In the genomic region with DNA sequence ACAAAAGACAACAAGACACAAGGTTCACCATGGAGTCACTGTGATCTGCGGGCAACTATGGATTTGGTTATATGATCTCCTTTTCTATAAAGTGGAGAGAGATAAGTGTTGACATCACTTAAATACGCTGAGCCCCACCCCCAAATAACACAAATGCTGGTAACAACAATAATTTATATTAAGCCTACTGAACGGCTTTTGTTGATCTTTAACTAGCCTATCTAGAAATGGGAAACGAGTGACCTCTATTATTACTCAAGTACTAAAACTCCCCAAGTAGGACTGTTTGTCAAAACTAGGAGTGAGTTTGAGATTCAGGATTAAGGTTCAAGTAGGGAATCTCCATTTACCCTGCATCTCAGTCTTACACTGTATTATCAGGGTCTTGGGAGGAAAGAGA, we compare ENCODE assay signal across 13 cellular contexts. TPM values are rescaled to one million over a fixed set of nuclear protein-coding genes. Genes with fewer than 3 reads are reported as not detected.
DNase-seq lines count a peak whose midpoint lies in the region; ATAC-seq, FAIRE-seq and TF ChIP-seq lines count a peak whose summit lies in the region.
"Had no signal": no experiment of that assay in that cellular context is flagged by ENCODE, and none has a peak within 500 bp of the region (broad histone marks: within the 10 kb centered on the region; RNA-seq: fewer than 3 reads in every experiment).

No MANE protein-coding gene starts in this region.

- H3K27ac Mint-ChIP-seq in activated CD8-positive, alpha-beta T cell treated with anti-CD3 and anti-CD28 coated beads, Interleukin-2, amount 10 ng/mL, durations not matched to agents 7 days and 5 days, result no peak overlapping the region
- H3K27ac Mint-ChIP-seq: stimulated activated naive CD8-positive, alpha-beta T cell treated with anti-CD3 and anti-CD28 coated beads, Interleukin-15, Interleukin-2, amounts not matched to agents 100 ng/mL and 50 ng/mL, for 24 hours; T-helper 2 cell treated with Interferon-gamma antibody and Interleukin-4, amounts not matched to agents 5 μg/mL and 100 μg/mL, for 36 hours had no signal

- ATAC-seq in activated CD8-positive, alpha-beta T cell treated with anti-CD3 and anti-CD28 coated beads, Interleukin-2, amount 10 ng/mL, durations not matched to agents 7 days and 5 days, result no peak

- no peaks in the 10 kb centered on the region for H3K36me3 ChIP-seq in subcutaneous abdominal adipose tissue (ENCODE audit: control insufficient read depth in 5 of 5, insufficient read depth in 5 of 5, low read length in 5 of 5)

- peak overlapping the region in 1 of 5 donors; percentile 52 for H3K9ac ChIP-seq in subcutaneous abdominal adipose tissue (ENCODE audit: low read length in 5 of 5)

- H3K4me3 ChIP-seq in WI38 (ENCODE audit: low read depth, low read length) (peak overlapping the region; percentile 51), subcutaneous abdominal adipose tissue (ENCODE audit: low read depth in 1 of 5, low read length in 5 of 5) (peak overlapping the region in 1 of 5 donors; percentile 71)

- no peaks in the 10 kb centered on the region for H3K9me3 ChIP-seq in subcutaneous abdominal adipose tissue (ENCODE audit: control insufficient read depth in 5 of 5, low read length in 5 of 5)

- H3K27me3 Mint-ChIP-seq in activated CD8-positive, alpha-beta T cell treated with anti-CD3 and anti-CD28 coated beads, Interleukin-2, amount 10 ng/mL, durations not matched to agents 7 days and 5 days (ENCODE audit: low read depth), result no peaks in the 10 kb centered on the region
- H3K27me3 Mint-ChIP-seq: stimulated activated naive CD8-positive, alpha-beta T cell treated with anti-CD3 and anti-CD28 coated beads, Interleukin-15, Interleukin-2, amounts not matched to agents 100 ng/mL and 50 ng/mL, for 24 hours had no signal

- CTCF ChIA-PET in activated CD8-positive, alpha-beta T cell treated with anti-CD3 and anti-CD28 coated beads, Interleukin-2, amount 10 ng/mL, durations not matched to agents 7 days and 5 days (lab: Charles Lee), result interaction anchor here (0.9 to 1.5 kb wide), 3 partner anchors 9 to 165 kb away, joined by 3 read pairs; no protein-coding TSS in a partner anchor

- no peaks in the 10 kb centered on the region for H3K9me3 Mint-ChIP-seq in activated CD8-positive, alpha-beta T cell treated with anti-CD3 and anti-CD28 coated beads, Interleukin-2, amount 10 ng/mL, durations not matched to agents 7 days and 5 days (ENCODE audit: insufficient read depth)
- H3K9me3 Mint-ChIP-seq: immature natural killer cell; stimulated activated naive CD8-positive, alpha-beta T cell treated with anti-CD3 and anti-CD28 coated beads, Interleukin-15, Interleukin-2, amounts not matched to agents 100 ng/mL and 50 ng/mL, for 24 hours; T-helper 2 cell treated with Interferon-gamma antibody and Interleukin-4, amounts not matched to agents 5 μg/mL and 100 μg/mL, for 36 hours had no signal

- no peak for FAIRE-seq in RCC 7860 (lab: Jason Lieb, UNC)

- H3K27me3 ChIP-seq in subcutaneous abdominal adipose tissue (ENCODE audit: control insufficient read depth in 5 of 5, insufficient read depth in 4 of 5, low read length in 5 of 5), result no peaks in the 10 kb centered on the region

- DNase-seq in HCEC 1CT (peak; percentile 23), kidney tubule cell (ENCODE audit: low spot score) (peak; percentile 18), RCC 7860 (ENCODE audit: low spot score) (no peak), T-helper 2 cell (no peak), NCI-H1436 treated with DMSO at 0.1 percent for 48 hours (lab: John Stamatoyannopoulos, UW) (no peak)
- no peak for DNase-seq in activated CD8-positive, alpha-beta T cell treated with anti-CD3 and anti-CD28 coated beads, Interleukin-2, amount 10 ng/mL, durations not matched to agents 7 days and 5 days
- DNase-seq: effector CD4-positive, alpha-beta T cell; immature natural killer cell; NCI-H345 had no signal

- POLR2A ChIA-PET in activated CD8-positive, alpha-beta T cell treated with anti-CD3 and anti-CD28 coated beads, Interleukin-2, amount 10 ng/mL, durations not matched to agents 7 days and 5 days (lab: Charles Lee), result no interaction called here

- TF ChIP-seq CTCF in WI38 (IDR thresholded peaks at IDR 0.05; ENCODE audit: low read depth, low read length), result no peak

- peaks cover 6 to 34% (median 21%) of the 10 kb centered on the region in 5 donors for H3K4me1 ChIP-seq in subcutaneous abdominal adipose tissue (ENCODE audit: control insufficient read depth in 5 of 5, insufficient read depth in 5 of 5, low read length in 5 of 5)

- no peak overlapping the region for H3K4me3 Mint-ChIP-seq in activated CD8-positive, alpha-beta T cell treated with anti-CD3 and anti-CD28 coated beads, Interleukin-2, amount 10 ng/mL, durations not matched to agents 7 days and 5 days
- H3K4me3 Mint-ChIP-seq: immature natural killer cell; stimulated activated naive CD8-positive, alpha-beta T cell treated with anti-CD3 and anti-CD28 coated beads, Interleukin-15, Interleukin-2, amounts not matched to agents 100 ng/mL and 50 ng/mL, for 24 hours had no signal

- no peaks in the 10 kb centered on the region for H3K36me3 Mint-ChIP-seq in activated CD8-positive, alpha-beta T cell treated with anti-CD3 and anti-CD28 coated beads, Interleukin-2, amount 10 ng/mL, durations not matched to agents 7 days and 5 days (ENCODE audit: low read depth)

- peak overlapping the region; percentile 89 for H3K27ac ChIP-seq in subcutaneous abdominal adipose tissue (ENCODE audit: low read depth, low read length)

- H3K4me1 Mint-ChIP-seq in activated CD8-positive, alpha-beta T cell treated with anti-CD3 and anti-CD28 coated beads, Interleukin-2, amount 10 ng/mL, durations not matched to agents 7 days and 5 days (ENCODE audit: low read depth), result peaks cover 6% of the 10 kb centered on the region
- H3K4me1 Mint-ChIP-seq: immature natural killer cell had no signal

RNA-seq across cellular contexts. Expression of a gene that starts 52.2 kb away (rescaled TPM):
- 1 to 10 TPM; 3.4 to 4.4 TPM for total RNA-seq in activated CD8-positive, alpha-beta T cell treated with anti-CD3 and anti-CD28 coated beads, Interleukin-2, amount 10 ng/mL, durations not matched to agents 7 days and 5 days

Comparison
In these comparisons a context has a peak if more than half of its experiments do, and no peak if none do; other contexts are left out.
1. DNase-seq: peak in HCEC 1CT (single experiment) and kidney tubule cell (single experiment); none in activated CD8-positive, alpha-beta T cell treated with anti-CD3 and anti-CD28 coated beads, Interleukin-2, amount 10 ng/mL, durations not matched to agents 7 days and 5 days (single experiment), RCC 7860 (single experiment), T-helper 2 cell (0 of 5) and NCI-H1436 treated with DMSO at 0.1 percent for 48 hours (single experiment).